In genomic region chr15:58748787-58749531, GRCh38 we compare ENCODE assay signal across 1 cellular context.
TF ChIP-seq lines count a peak whose summit lies in the region.

No MANE protein-coding gene starts in this region.

TF ChIP-seq in H1, 55 proteins besides CTCF, POLR2A, EP300 and RAD21:
- no peak for TF ChIP-seq RFX5 (IDR thresholded peaks at IDR 0.05; ENCODE audit: borderline replicate concordance, low read depth, low read length)
- peak; percentile 70 for TF ChIP-seq TAF1 (IDR thresholded peaks at IDR 0.05; ENCODE audit: low read depth, low read length)
- no peak for TF ChIP-seq SIRT6 (IDR thresholded peaks at IDR 0.05; ENCODE audit: low read length)
- TF ChIP-seq MAX (IDR thresholded peaks at IDR 0.05): peak; percentile 51; the same call in 1 of the 2 replicates
- no peak for TF ChIP-seq USF2 (IDR thresholded peaks at IDR 0.05; ENCODE audit: low read length)
- TF ChIP-seq BRCA1 (IDR thresholded peaks at IDR 0.05; ENCODE audit: low read depth, low read length): no peak
- no peak for TF ChIP-seq KDM1A (IDR thresholded peaks at IDR 0.05; ENCODE audit: borderline replicate concordance, low read length)
- peak; percentile 53 to 64; a peak in 1 of 4 replicates for TF ChIP-seq SIN3A (conservative IDR thresholded peaks at IDR 0.05 in 1 of 2, IDR thresholded peaks at IDR 0.05 in 1 of 2; ENCODE audit: low read depth in 1 of 2, low read length in 2 of 2)
- peak; percentile 91 for TF ChIP-seq KDM4A (IDR thresholded peaks at IDR 0.05; ENCODE audit: low read depth, low read length, severe bottlenecking)
- TF ChIP-seq HDAC2 (IDR thresholded peaks at IDR 0.05; ENCODE audit: borderline replicate concordance in 1 of 2, low read depth in 2 of 2, low read length in 2 of 2): peak in 1 of 2 experiments; percentile 80; a peak in 1 of 4 replicates
- TF ChIP-seq CHD7 (IDR thresholded peaks at IDR 0.05; ENCODE audit: insufficient replicate concordance, low read length): no peak
- TF ChIP-seq SUZ12 (IDR thresholded peaks at IDR 0.05; ENCODE audit: low read length): no peak
- TF ChIP-seq JUN (IDR thresholded peaks at IDR 0.05; ENCODE audit: low read depth, low read length): no peak
- no peak for TF ChIP-seq POU5F1 (IDR thresholded peaks at IDR 0.05; ENCODE audit: low read depth, low read length)
- TF ChIP-seq TAF7 (optimal IDR thresholded peaks at IDR 0.05; ENCODE audit: borderline replicate concordance, low read depth, low read length): no peak
- peak; percentile 83 for TF ChIP-seq ASH2L (IDR thresholded peaks at IDR 0.05; ENCODE audit: low read length)
- no peak for TF ChIP-seq FOSL1 (IDR thresholded peaks at IDR 0.05; ENCODE audit: insufficient read depth, low read depth, low read length)
- no peak for TF ChIP-seq TEAD4 (IDR thresholded peaks at IDR 0.05; ENCODE audit: low read depth, low read length)
- no peak for TF ChIP-seq YY1 (IDR thresholded peaks at IDR 0.05; ENCODE audit: low read depth, low read length)
- no peak for TF ChIP-seq NANOG (IDR thresholded peaks at IDR 0.05; ENCODE audit: insufficient read depth, low read depth, low read length, poor library complexity, severe bottlenecking)
- TF ChIP-seq POLR2AphosphoS5 (IDR thresholded peaks at IDR 0.05; ENCODE audit: low read depth, low read length): peak; percentile 81
- no peak; the same call in 1 of the 2 replicates for TF ChIP-seq TBP (IDR thresholded peaks at IDR 0.05; ENCODE audit: low read depth, low read length)
- no peak for TF ChIP-seq CHD2 (IDR thresholded peaks at IDR 0.05; ENCODE audit: low read length)
- TF ChIP-seq RBBP5 (IDR thresholded peaks at IDR 0.05; ENCODE audit: borderline replicate concordance, low read depth, low read length): peak; percentile 82; the same call in 1 of the 2 replicates
TF ChIP-seq in H1: peak in this region for 8.
